In genomic region chr2:105977212-105977611, GRCh38 we compare ENCODE assay signal across 11 cellular contexts.
DNase-seq lines count a peak whose midpoint lies in the region; ATAC-seq, FAIRE-seq and TF ChIP-seq lines count a peak whose summit lies in the region.
"Had no signal": no experiment of that assay in that cellular context is flagged by ENCODE, and none has a peak within 500 bp of the region (broad histone marks: within the 10 kb centered on the region; RNA-seq: fewer than 3 reads in every experiment).

No MANE protein-coding gene starts in this region.

- CTCF ChIA-PET in Calu3 (lab: Charles Lee), result no interaction called here
- CTCF ChIA-PET in mammary epithelial cell (lab: Charles Lee; ENCODE audit: low non-redundant PET), result no interaction called here

- H3K4me3 Mint-ChIP-seq in Calu3 (ENCODE audit: low read depth, unreplicated experiment), result no peak overlapping the region

- H3K4me2 ChIP-seq in mammary epithelial cell (ENCODE audit: insufficient read depth, low read depth, low read length), result peak overlapping the region; percentile 7
- H3K4me2 ChIP-seq: PC-9 had no signal

- no peaks in the 10 kb centered on the region for H4K20me1 ChIP-seq in mammary epithelial cell (ENCODE audit: insufficient read depth, low read length)

- no peak for TF ChIP-seq CTCF in Calu3 (IDR thresholded peaks at IDR 0.05; ENCODE audit: unreplicated experiment)
- no peak for TF ChIP-seq CTCF in mammary epithelial cell (conservative IDR thresholded peaks at IDR 0.05 in 1 of 2, IDR thresholded peaks at IDR 0.05 in 1 of 2; ENCODE audit: extremely low read depth in 1 of 2, insufficient read depth in 1 of 2, low read depth in 1 of 2, low read length in 2 of 2)
- no peak for TF ChIP-seq CTCF in ascending aorta (IDR thresholded peaks at IDR 0.05)

- no peak for FAIRE-seq in small intestine (lab: Jason Lieb, UNC)

- H3K36me3 Mint-ChIP-seq in Calu3 (ENCODE audit: insufficient read depth, unreplicated experiment), result peaks cover 8% of the 10 kb centered on the region

- dilution Hi-C loops in mammary epithelial cell (cut with HindIII; ENCODE audit: low sequenced_read_pairs), result no loop called here

- H3K9ac ChIP-seq in mammary epithelial cell (ENCODE audit: insufficient read depth, low read length), result no peak overlapping the region

- intact Hi-C loops in Calu3 (cut with micrococcal nuclease; ENCODE audit: unreplicated experiment), result loop anchor here (10.0 kb wide), 1 partner anchor 632 kb away; no protein-coding TSS in a partner anchor
- intact Hi-C loops in mammary epithelial cell (cut with micrococcal nuclease), result loop anchor here (5.0 kb wide), 1 partner anchor 215 kb away; the partner anchor contains the start of gene UXS1
- intact Hi-C loops in ascending aorta (cut with DNase I), result no loop called here

- H3K27me3 ChIP-seq in MG63, result no peaks in the 10 kb centered on the region
- no peaks in the 10 kb centered on the region for H3K27me3 ChIP-seq in mammary epithelial cell (ENCODE audit: insufficient read depth, low read length)
- no peaks in the 10 kb centered on the region for H3K27me3 ChIP-seq in small intestine (ENCODE audit: control insufficient read depth in 2 of 2, insufficient read depth in 2 of 2, low read length in 2 of 2)
- no peaks in the 10 kb centered on the region for H3K27me3 ChIP-seq in ascending aorta

- H3K9me3 Mint-ChIP-seq in Calu3 (ENCODE audit: low read depth, unreplicated experiment), result peaks cover 21% of the 10 kb centered on the region

- H3K27ac ChIP-seq in mammary epithelial cell (ENCODE audit: insufficient read depth, low read depth, low read length), result peak overlapping the region; percentile 33
- H3K27ac ChIP-seq in small intestine (ENCODE audit: low read depth in 1 of 2, low read length in 1 of 2), result no peak overlapping the region
- no peak overlapping the region for H3K27ac ChIP-seq in ascending aorta
- H3K27ac ChIP-seq: PC-9, prostate gland had no signal

- ATAC-seq in GM18861 (IDR thresholded peaks at IDR 0.05; ENCODE audit: unreplicated experiment), result no peak

- H3K4me1 Mint-ChIP-seq in Calu3 (ENCODE audit: low read depth, unreplicated experiment), result peaks cover 14% of the 10 kb centered on the region

- H2AFZ ChIP-seq in mammary epithelial cell (ENCODE audit: low read depth, low read length), result peak overlapping the region; percentile 56
- H2AFZ ChIP-seq: PC-9 had no signal

- in situ Hi-C loops in mammary epithelial cell (cut with MboI; ENCODE audit: low sequenced_read_pairs in 2 of 2), result no loop called here

- BruUV-seq in Calu3 (replicated peaks; lab: Mats Ljungman, UMichigan) (no TSS peak), mammary epithelial cell (replicated peaks; lab: Mats Ljungman, UMichigan) (no TSS peak)

- no peaks in the 10 kb centered on the region for H3K79me2 ChIP-seq in mammary epithelial cell (ENCODE audit: insufficient read depth, low read length)

- no peaks in the 10 kb centered on the region for H3K27me3 Mint-ChIP-seq in Calu3 (ENCODE audit: unreplicated experiment)

- H3K9me3 ChIP-seq in MG63 (no peaks in the 10 kb centered on the region), mammary epithelial cell (replicated peaks; ENCODE audit: insufficient read depth, low read length) (peaks cover 40% of the 10 kb centered on the region), small intestine (ENCODE audit: control insufficient read depth, low read depth) (peaks cover 3% of the 10 kb centered on the region), ascending aorta (peaks cover 0 to 4% of the 10 kb centered on the region in 2 donors)
- H3K9me3 ChIP-seq: prostate gland had no signal

- H3K36me3 ChIP-seq in MG63, result no peaks in the 10 kb centered on the region
- no peaks in the 10 kb centered on the region for H3K36me3 ChIP-seq in mammary epithelial cell (ENCODE audit: insufficient read depth, low read length)
- no peaks in the 10 kb centered on the region for H3K36me3 ChIP-seq in small intestine (ENCODE audit: control insufficient read depth in 2 of 2, insufficient read depth in 2 of 2, low read length in 2 of 2)
- no peaks in the 10 kb centered on the region for H3K36me3 ChIP-seq in ascending aorta
- H3K36me3 ChIP-seq: prostate gland had no signal

- WGBS in mammary epithelial cell (ENCODE audit: low coverage, missing lambda C conversion rate), result 37% methylated on average over 5 of the region's 5 CpGs
- WGBS in small intestine, 3 donors, result 66 to 81% (median 75%) methylated on average over 5 of the region's 5 CpGs

- DNase-seq in Calu3 (peak; percentile 69), MG63 (peak; percentile 45), mammary epithelial cell (peak; percentile 90), small intestine (peak; percentile 74), ascending aorta (ENCODE audit: low spot score in 2 of 2) (no peak), NCI-H1417 (lab: John Stamatoyannopoulos, UW) (no peak)
- no peak for DNase-seq in stimulated activated naive CD4-positive, alpha-beta T cell (lab: John Stamatoyannopoulos, UW)
- DNase-seq: NCI-H1092 treated with DMSO at 0.1 percent for 48 hours had no signal

- H3K27ac Mint-ChIP-seq in Calu3 (ENCODE audit: unreplicated experiment), result peak overlapping the region; percentile 75

- no peak overlapping the region for H3K4me3 ChIP-seq in MG63
- no peak overlapping the region for H3K4me3 ChIP-seq in mammary epithelial cell (replicated peaks in 1 of 3; ENCODE audit: insufficient read depth in 1 of 3, low read depth in 2 of 3, low read length in 3 of 3)
- no peak overlapping the region for H3K4me3 ChIP-seq in small intestine (ENCODE audit: low read depth in 1 of 2, low read length in 2 of 2)
- no peak overlapping the region for H3K4me3 ChIP-seq in ascending aorta
- H3K4me3 ChIP-seq: PC-9, prostate gland had no signal

- H3K4me1 ChIP-seq in mammary epithelial cell (ENCODE audit: insufficient read depth, low read length), result peaks cover 8% of the 10 kb centered on the region
- H3K4me1 ChIP-seq in small intestine (ENCODE audit: control insufficient read depth in 2 of 2, insufficient read depth in 1 of 2, low read depth in 1 of 2, low read length in 1 of 2), result no peaks in the 10 kb centered on the region
- H3K4me1 ChIP-seq in ascending aorta, result no peaks in the 10 kb centered on the region
- H3K4me1 ChIP-seq: prostate gland had no signal

Comparison
In these comparisons a context has a peak if more than half of its experiments do, and no peak if none do; other contexts are left out.
1. DNase-seq: peak in Calu3 (single experiment), MG63 (single experiment), mammary epithelial cell (single experiment) and small intestine (single experiment); none in ascending aorta (0 of 2), NCI-H1417 (0 of 3) and stimulated activated naive CD4-positive, alpha-beta T cell (0 of 6).